In genomic region chr16:31002810-31003209, GRCh38 we compare ENCODE assay signal across 18 cellular contexts. TPM values are rescaled to one million over a fixed set of nuclear protein-coding genes. Genes with fewer than 3 reads are reported as not detected.
DNase-seq lines count a peak whose midpoint lies in the region; ATAC-seq and TF ChIP-seq lines count a peak whose summit lies in the region.
"Had no signal": no experiment of that assay in that cellular context is flagged by ENCODE, and none has a peak within 500 bp of the region (broad histone marks: within the 10 kb centered on the region; RNA-seq: fewer than 3 reads in every experiment).

No MANE protein-coding gene starts in this region.

- peaks cover 40% of the 10 kb centered on the region for H3K4me1 Mint-ChIP-seq in brain
- peaks cover 41% of the 10 kb centered on the region for H3K4me1 Mint-ChIP-seq in nephron

- H3K4me3 ChIP-seq in suprapubic skin: no peak overlapping the region
- no peak overlapping the region for H3K4me3 ChIP-seq in testis
- H3K4me3 ChIP-seq: BLaER1 treated with 17β-estradiol and CSF1 and Interleukin-3, amounts not matched to agents 10 nM and 100 nM had no signal

- H3K36me3 Mint-ChIP-seq in brain (peaks cover 11% of the 10 kb centered on the region), nephron (ENCODE audit: low read depth) (no peaks in the 10 kb centered on the region)

- no peak for TF ChIP-seq CTCF in brain (conservative IDR thresholded peaks at IDR 0.05)
- TF ChIP-seq CTCF in nephron (IDR thresholded peaks at IDR 0.05; ENCODE audit: unreplicated experiment in 3 of 3): no peak
- no peak for TF ChIP-seq CTCF in suprapubic skin (IDR thresholded peaks at IDR 0.05)
- no peak for TF ChIP-seq CTCF in testis (IDR thresholded peaks at IDR 0.05)

- H3K4me1 ChIP-seq in suprapubic skin: peaks cover 38% of the 10 kb centered on the region
- peaks cover 22% of the 10 kb centered on the region for H3K4me1 ChIP-seq in testis

- H3K27me3 Mint-ChIP-seq in brain (no peaks in the 10 kb centered on the region), nephron (ENCODE audit: low read depth) (peaks cover 6% of the 10 kb centered on the region)

- peak; percentile 4 for DNase-seq in NCI-H1694 treated with DMSO at 0.1 percent for 48 hours (lab: John Stamatoyannopoulos, UW)
- DNase-seq in NCI-H1694 (lab: John Stamatoyannopoulos, UW): no peak
- DNase-seq in suprapubic skin (ENCODE audit: low spot score in 2 of 2): no peak
- DNase-seq in amniotic stem cell (lab: John Stamatoyannopoulos, UW): no peak
- DNase-seq in testis: no peak
- DNase-seq: 8988T, GOT3, IMR-90, MV-4-11, NCI-H1436 treated with DMSO at 0.1 percent for 48 hours, NCI-H345, NCI-H69 had no signal

- no peak for ATAC-seq in HG03045 (IDR thresholded peaks at IDR 0.05; ENCODE audit: unreplicated experiment)
- ATAC-seq: Panc1, Right ventricle myocardium inferior had no signal

- H3K27ac Mint-ChIP-seq in brain (peak overlapping the region in 4 of 5 experiments; percentile 2 to 83 (median 60)), nephron (peak overlapping the region in 2 of 3 experiments; percentile 70 to 90)

- H3K9me3 Mint-ChIP-seq in brain: no peaks in the 10 kb centered on the region
- H3K9me3 Mint-ChIP-seq in nephron: no peaks in the 10 kb centered on the region

- H3K36me3 ChIP-seq in suprapubic skin: no peaks in the 10 kb centered on the region
- no peaks in the 10 kb centered on the region for H3K36me3 ChIP-seq in testis (ENCODE audit: low read depth, missing control alignments)
- H3K36me3 ChIP-seq: BLaER1 treated with 17β-estradiol and CSF1 and Interleukin-3, amounts not matched to agents 10 nM and 100 nM had no signal

- WGBS in suprapubic skin: 60% methylated on average over 1 of the region's 6 CpGs
- 55 to 68% methylated on average over 5 to 6 of the region's 6 CpGs for WGBS in testis, 2 donors

- intact Hi-C loops in testis (cut with DNase I; ENCODE audit: low total_unique reads): no loop called here

- no peak for TF ChIP-seq EP300 in suprapubic skin (IDR thresholded peaks at IDR 0.05)

- H3K27ac ChIP-seq in suprapubic skin: peak overlapping the region; percentile 62
- H3K27ac ChIP-seq in testis: no peak overlapping the region
- H3K27ac ChIP-seq: BLaER1 treated with 17β-estradiol and CSF1 and Interleukin-3, amounts not matched to agents 10 nM and 100 nM had no signal

- H3K27me3 ChIP-seq in suprapubic skin: no peaks in the 10 kb centered on the region
- H3K27me3 ChIP-seq in testis: no peaks in the 10 kb centered on the region
- H3K27me3 ChIP-seq: BLaER1 treated with 17β-estradiol and CSF1 and Interleukin-3, amounts not matched to agents 10 nM and 100 nM had no signal

- H3K9me3 ChIP-seq in suprapubic skin: no peaks in the 10 kb centered on the region
- H3K9me3 ChIP-seq in testis: no peaks in the 10 kb centered on the region
- H3K9me3 ChIP-seq: BLaER1 treated with 17β-estradiol and CSF1 and Interleukin-3, amounts not matched to agents 10 nM and 100 nM had no signal

- TF ChIP-seq POLR2A in suprapubic skin (IDR thresholded peaks at IDR 0.05) (no peak), testis (IDR thresholded peaks at IDR 0.05) (no peak)

- no peak overlapping the region for H3K4me3 Mint-ChIP-seq in brain
- peak overlapping the region in 1 of 3 experiments; percentile 30 for H3K4me3 Mint-ChIP-seq in nephron

RNA-seq across cellular contexts. Expression of gene STX1B, which starts 7.6 kb away (rescaled TPM):
- 38.2 TPM for polyA plus RNA-seq in brain (ENCODE audit: insufficient read depth, low read depth, low replicate concordance)
- total RNA-seq in suprapubic skin: 1 to 10 TPM in 2 of 4 donors, under 1 TPM in 2; 0.55 to 3.5 (median 2.0) TPM
- total RNA-seq in testis: 1 to 10 TPM; 6.3 to 8.7 TPM
- 5.8 TPM for polyA plus RNA-seq in testis (ENCODE audit: insufficient read depth, low read depth, low replicate concordance)

RNA-seq across cellular contexts. Expression of gene HSD3B7, which starts 17.8 kb away (rescaled TPM):
- polyA plus RNA-seq in brain (ENCODE audit: insufficient read depth, low read depth, low replicate concordance): 7.4 TPM
- total RNA-seq in suprapubic skin: 10 to 100 TPM; 13.2 to 20.8 (median 16.0) TPM
- 1 to 10 TPM; 5.7 to 7.4 TPM for total RNA-seq in testis
- polyA plus RNA-seq in testis (ENCODE audit: insufficient read depth, low read depth, low replicate concordance): 8.9 TPM

RNA-seq across cellular contexts. Expression of gene STX4, which starts 30.5 kb away (rescaled TPM):
- polyA plus RNA-seq in brain (ENCODE audit: insufficient read depth, low read depth, low replicate concordance) (58.3 TPM), testis (ENCODE audit: insufficient read depth, low read depth, low replicate concordance) (37.1 TPM)
- total RNA-seq in suprapubic skin (100 to 1,000 TPM in 1 of 4 donors, 10 to 100 TPM in 3; 32.5 to 118 (median 47.8) TPM), testis (10 to 100 TPM; 50.9 to 56.9 TPM)

RNA-seq across cellular contexts. Expression of gene SETD1A, which starts 45.3 kb away (rescaled TPM):
- polyA plus RNA-seq in brain (ENCODE audit: insufficient read depth, low read depth, low replicate concordance) (23.0 TPM), testis (ENCODE audit: insufficient read depth, low read depth, low replicate concordance) (41.4 TPM)
- total RNA-seq in suprapubic skin (10 to 100 TPM; 12.5 to 14.7 (median 13.7) TPM), testis (10 to 100 TPM; 45.7 to 45.8 TPM)

RNA-seq across cellular contexts. Expression of gene ORAI3, which starts 53.9 kb away (rescaled TPM):
- 6.4 TPM for polyA plus RNA-seq in brain (ENCODE audit: insufficient read depth, low read depth, low replicate concordance)
- total RNA-seq in suprapubic skin: 10 to 100 TPM; 25.7 to 41.0 (median 32.7) TPM
- 10 to 100 TPM; 68.6 to 75.0 TPM for total RNA-seq in testis
- polyA plus RNA-seq in testis (ENCODE audit: insufficient read depth, low read depth, low replicate concordance): 29.1 TPM
